In the genomic region with DNA sequence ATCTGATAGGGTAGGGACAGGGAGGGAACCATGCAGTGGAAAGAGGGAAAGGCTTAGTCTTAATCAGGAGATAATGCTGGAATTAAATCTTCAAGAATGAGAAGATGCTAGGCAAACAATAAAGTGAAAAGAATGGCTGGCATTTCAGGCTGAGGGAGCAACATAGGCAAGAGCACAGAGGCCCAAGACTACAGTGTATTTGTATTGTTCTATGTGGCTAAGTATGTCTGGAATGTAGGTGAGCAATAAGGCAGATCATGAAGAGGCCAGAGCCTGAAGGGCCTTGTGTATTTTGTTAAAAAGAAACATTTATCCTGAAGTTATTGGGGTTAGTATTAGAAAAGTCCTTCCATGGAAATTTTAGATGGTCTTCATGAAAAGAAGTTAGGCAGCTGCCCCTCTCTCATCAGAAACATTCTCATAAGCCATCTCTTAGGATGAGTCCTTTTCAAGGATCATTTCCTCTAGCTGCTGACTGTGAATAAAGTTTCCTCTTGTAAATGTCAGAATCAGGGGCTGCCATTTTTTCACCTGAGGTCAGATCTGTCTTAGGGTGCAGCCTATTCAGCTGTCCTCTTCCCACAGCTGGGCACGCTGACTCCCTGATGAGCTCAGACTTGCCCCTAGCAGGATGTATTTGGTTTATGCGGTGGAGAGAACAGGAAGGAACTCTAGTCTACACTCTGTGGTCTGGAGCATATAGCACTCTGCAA, we compare ENCODE assay signal across 1 cellular context.
TF ChIP-seq lines count a peak whose summit lies in the region.

No MANE protein-coding gene starts in this region.

TF ChIP-seq in endothelial cell of umbilical vein, 7 proteins besides CTCF, POLR2A, EP300 and RAD21 (continued from another document):
- peak; percentile 65 for TF ChIP-seq FOS (IDR thresholded peaks at IDR 0.05; ENCODE audit: borderline replicate concordance, insufficient read depth, low read length)
